In the genomic region with DNA sequence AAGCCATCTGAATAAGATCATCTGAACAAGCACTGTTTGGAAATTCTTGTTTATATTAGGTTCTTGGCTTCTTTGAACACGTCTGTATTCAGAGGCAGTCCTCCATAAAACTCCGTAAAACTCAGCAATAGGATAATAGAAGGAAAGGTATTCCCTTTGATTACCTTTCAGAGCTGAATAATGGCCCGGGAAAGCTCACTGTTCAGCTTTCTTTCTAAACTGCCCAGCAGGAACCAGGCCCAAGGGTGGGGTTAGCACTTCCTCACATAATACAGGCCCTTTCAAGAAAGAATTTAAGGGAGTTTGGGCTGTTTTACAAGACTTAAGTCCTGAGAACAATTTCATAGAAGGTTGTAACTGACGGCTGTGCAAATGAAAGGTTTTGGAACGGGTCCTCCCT, we compare ENCODE assay signal across 21 cellular contexts.
"Had no signal": no experiment of that assay in that cellular context is flagged by ENCODE, and none has a peak within 500 bp of the region (broad histone marks: within the 10 kb centered on the region; RNA-seq: fewer than 3 reads in every experiment).

No MANE protein-coding gene starts in this region.

- H3K4me3 Mint-ChIP-seq: memory B cell, mesothelial cell of epicardium, natural killer cell, neural crest cell had no signal

- H3K4me1 Mint-ChIP-seq: memory B cell, mesothelial cell of epicardium, natural killer cell had no signal

- H3K9me3 Mint-ChIP-seq: memory B cell, natural killer cell had no signal

- H3K9me3 ChIP-seq: colonic mucosa, esophagus squamous epithelium, gastroesophageal sphincter, lower lobe of right lung, psoas muscle, right lobe of liver had no signal

- H3K36me3 ChIP-seq: colonic mucosa, esophagus squamous epithelium, gastroesophageal sphincter, left lung, lower lobe of right lung, right lobe of liver, spleen had no signal

- H3K36me3 Mint-ChIP-seq: memory B cell, mesothelial cell of epicardium, natural killer cell had no signal

- H3K4me3 ChIP-seq: colonic mucosa, esophagus squamous epithelium, gastroesophageal sphincter, left lung, lower lobe of right lung, psoas muscle, right lobe of liver, spleen had no signal

- H3K27ac Mint-ChIP-seq: memory B cell, mesothelial cell of epicardium, natural killer cell had no signal

- ATAC-seq: gastroesophageal sphincter, left lung, lower lobe of right lung, natural killer cell, psoas muscle, right lobe of liver had no signal

- H3K4me1 ChIP-seq: colonic mucosa, left lung, lower lobe of right lung, psoas muscle, right lobe of liver, spleen had no signal

- DNase-seq: colonic mucosa; dermis blood vessel endothelial cell; esophagus squamous epithelium; foreskin fibroblast; glutamatergic neuron; islet precursor cell; left lung; lower lobe of right lung; natural killer cell; psoas muscle; retina; right lobe of liver; spleen; stimulated activated CD4-positive, alpha-beta T cell treated with anti-CD3 and anti-CD28 coated beads, Interleukin-2, amount 100 ng/mL, for 24 hours; stimulated activated CD4-positive, alpha-beta T cell treated with anti-CD3 and anti-CD28 coated beads, Interleukin-4, amount 100 ng/mL, for 4 hours; stimulated activated naive CD4-positive, alpha-beta T cell treated with Interleukin-2 at 50 U/mL for 16 hours; trophoblast cell had no signal

- H3K27ac ChIP-seq: colonic mucosa, esophagus squamous epithelium, left lung, lower lobe of right lung, psoas muscle, right lobe of liver, spleen had no signal

- H3K27me3 ChIP-seq: colonic mucosa, esophagus squamous epithelium, gastroesophageal sphincter, left lung, right lobe of liver, spleen had no signal
